10 cellular contexts compared by ENCODE assay signal in genomic region chr15:33104276-33104675, GRCh38.
DNase-seq lines count a peak whose midpoint lies in the region; ATAC-seq and TF ChIP-seq lines count a peak whose summit lies in the region.
"Had no signal": no experiment of that assay in that cellular context is flagged by ENCODE, and none has a peak within 500 bp of the region (broad histone marks: within the 10 kb centered on the region; RNA-seq: fewer than 3 reads in every experiment).

No MANE protein-coding gene starts in this region.

- peak overlapping the region; percentile 52 for H3K9ac ChIP-seq in Loucy (ENCODE audit: low read depth, low read length, poor library complexity, severe bottlenecking)
- H3K9ac ChIP-seq in adipocyte (ENCODE audit: low read length): no peak overlapping the region

- ATAC-seq in GM21825 (IDR thresholded peaks at IDR 0.05; ENCODE audit: unreplicated experiment): no peak
- ATAC-seq in HG03196 (IDR thresholded peaks at IDR 0.05; ENCODE audit: unreplicated experiment): no peak
- no peak for ATAC-seq in GM21528 (IDR thresholded peaks at IDR 0.05; ENCODE audit: low FRiP score, unreplicated experiment)

- H3K9me3 ChIP-seq in Loucy (ENCODE audit: insufficient read depth, low read depth, low read length) (no peaks in the 10 kb centered on the region), adipocyte (ENCODE audit: control insufficient read depth, low read length) (no peaks in the 10 kb centered on the region)

- DNase-seq in Daoy (ENCODE audit: low read depth) (peak; percentile 85), adipocyte (ENCODE audit: low read depth) (peak; percentile 71), myocyte (ENCODE audit: low read depth) (peak; percentile 79), NCI-H1105 (lab: John Stamatoyannopoulos, UW) (no peak)
- DNase-seq: NCI-H1436 had no signal

- no peaks in the 10 kb centered on the region for H3F3A ChIP-seq in Loucy (ENCODE audit: low read depth)

- no peaks in the 10 kb centered on the region for H3K9me2 ChIP-seq in Loucy (replicated peaks; ENCODE audit: low read depth, low read length)

- TF ChIP-seq CTCF in Loucy (conservative IDR thresholded peaks at IDR 0.05; ENCODE audit: low read length): no peak

- H3K4me2 ChIP-seq in Loucy (ENCODE audit: low read depth, low read length, poor library complexity, severe bottlenecking): peak overlapping the region; percentile 77

- H3K4me3 ChIP-seq in Loucy (ENCODE audit: low read length, poor library complexity, severe bottlenecking) (peak overlapping the region; percentile 58), adipocyte (ENCODE audit: low read length) (no peak overlapping the region)
- H3K4me3 ChIP-seq: skin epidermis had no signal

- H3K36me3 ChIP-seq in Loucy (ENCODE audit: insufficient read depth, low read length) (no peaks in the 10 kb centered on the region), adipocyte (ENCODE audit: control insufficient read depth, insufficient read depth, low read length, severe bottlenecking) (no peaks in the 10 kb centered on the region)

- no peak overlapping the region for H2AFZ ChIP-seq in Loucy (ENCODE audit: low read length)

- H3K27me3 ChIP-seq in Loucy (ENCODE audit: insufficient read depth, low read length, poor library complexity, severe bottlenecking): no peaks in the 10 kb centered on the region
- no peaks in the 10 kb centered on the region for H3K27me3 ChIP-seq in adipocyte (replicated peaks; ENCODE audit: control insufficient read depth, insufficient read depth, low read length)

- H4K20me1 ChIP-seq in Loucy (ENCODE audit: insufficient read depth, low read length, poor library complexity, severe bottlenecking): no peaks in the 10 kb centered on the region

- no peaks in the 10 kb centered on the region for H3K79me2 ChIP-seq in Loucy (ENCODE audit: insufficient read depth, low read length)

- H3K4me1 ChIP-seq in Loucy (ENCODE audit: insufficient read depth, low read length, poor library complexity, severe bottlenecking): peaks cover 38% of the 10 kb centered on the region
- H3K4me1 ChIP-seq in adipocyte (ENCODE audit: control insufficient read depth, insufficient read depth, low read length): peaks cover 5% of the 10 kb centered on the region
